21 cellular contexts compared by ENCODE assay signal in genomic region chr15:66950114-66950513, GRCh38.
"Had no signal": no experiment of that assay in that cellular context is flagged by ENCODE, and none has a peak within 500 bp of the region (broad histone marks: within the 10 kb centered on the region; RNA-seq: fewer than 3 reads in every experiment).

No MANE protein-coding gene starts in this region.

- H3K36me3 Mint-ChIP-seq: mesothelial cell of epicardium, naive B cell had no signal

- H3K4me3 ChIP-seq: colonic mucosa, gastroesophageal sphincter, heart left ventricle, hepatocyte, left lung, lower lobe of right lung, mucosa of descending colon had no signal

- H3K27me3 ChIP-seq: colonic mucosa, foreskin keratinocyte, gastroesophageal sphincter, heart left ventricle, hepatocyte had no signal

- H3K27ac ChIP-seq: colonic mucosa, epithelial cell of prostate, foreskin keratinocyte, gastroesophageal sphincter, heart left ventricle, hepatocyte, left lung, lower lobe of right lung had no signal

- H3K27ac Mint-ChIP-seq: dendritic cell treated with granulocyte-macrophage colony-stimulating factor and Interleukin-4, amounts not matched to agents 40 ng/mL and 50 ng/mL, for 4 days; mesothelial cell of epicardium had no signal

- H3K4me2 ChIP-seq: hepatocyte had no signal

- H3K9me3 ChIP-seq: colonic mucosa, gastroesophageal sphincter, heart left ventricle, left lung, lower lobe of right lung, mucosa of descending colon had no signal

- ATAC-seq: esophagus mucosa, foreskin keratinocyte, gastroesophageal sphincter, heart left ventricle, left cardiac atrium, left lung, left ventricle myocardium superior, lower lobe of right lung, mucosa of descending colon had no signal

- H3K4me1 ChIP-seq: colonic mucosa, gastroesophageal sphincter, left lung had no signal

- H3K9me3 Mint-ChIP-seq: dendritic cell treated with granulocyte-macrophage colony-stimulating factor and Interleukin-4, amounts not matched to agents 40 ng/mL and 50 ng/mL, for 4 days had no signal

- H3K36me3 ChIP-seq: colonic mucosa, gastroesophageal sphincter, heart left ventricle, left lung, lower lobe of right lung had no signal

- DNase-seq: colonic mucosa; cortex of kidney; effector CD4-positive, alpha-beta T cell; effector memory CD4-positive, alpha-beta T cell; erythroblast; foreskin keratinocyte; heart left ventricle; hypothalamus; left cardiac atrium; left ventricle myocardium superior; lower lobe of right lung; mesenchymal stem cell; mucosa of descending colon; naive B cell had no signal

- H3K4me3 Mint-ChIP-seq: dendritic cell treated with granulocyte-macrophage colony-stimulating factor and Interleukin-4, amounts not matched to agents 40 ng/mL and 50 ng/mL, for 4 days; mesothelial cell of epicardium; naive B cell had no signal
